ENCODE assay signal across 9 cellular contexts in genomic region chr17:77382966-77383612, GRCh38.
DNase-seq lines count a peak whose midpoint lies in the region; ATAC-seq and TF ChIP-seq lines count a peak whose summit lies in the region.
"Had no signal": no experiment of that assay in that cellular context is flagged by ENCODE, and none has a peak within 500 bp of the region (broad histone marks: within the 10 kb centered on the region; RNA-seq: fewer than 3 reads in every experiment).

No MANE protein-coding gene starts in this region.

- H3K27me3 Mint-ChIP-seq in activated CD4-positive, alpha-beta T cell treated with anti-CD3 and anti-CD28 coated beads, Interleukin-2, amount 10 ng/mL, durations not matched to agents 24 days and 14 days = no peaks in the 10 kb centered on the region
- no peaks in the 10 kb centered on the region for H3K27me3 Mint-ChIP-seq in activated CD4-positive, alpha-beta T cell treated with anti-CD3 and anti-CD28 coated beads for 36 hours
- no peaks in the 10 kb centered on the region for H3K27me3 Mint-ChIP-seq in activated CD8-positive, alpha-beta T cell treated with anti-CD3 and anti-CD28 coated beads for 36 hours

- H3K27me3 ChIP-seq in thymus (ENCODE audit: control insufficient read depth, insufficient read depth) = no peaks in the 10 kb centered on the region

- peak overlapping the region; percentile 61 for H3K4me3 Mint-ChIP-seq in activated CD4-positive, alpha-beta T cell treated with anti-CD3 and anti-CD28 coated beads, Interleukin-2, amount 10 ng/mL, durations not matched to agents 24 days and 14 days
- H3K4me3 Mint-ChIP-seq in activated CD4-positive, alpha-beta T cell treated with anti-CD3 and anti-CD28 coated beads for 36 hours = no peak overlapping the region
- no peak overlapping the region for H3K4me3 Mint-ChIP-seq in activated CD8-positive, alpha-beta T cell treated with anti-CD3 and anti-CD28 coated beads for 36 hours

- H3K36me3 ChIP-seq in thymus (ENCODE audit: control insufficient read depth, insufficient read depth) = peaks cover 11% of the 10 kb centered on the region

- 89% methylated on average over 8 of the region's 8 CpGs for WGBS in thymus

- CTCF ChIA-PET in activated CD4-positive, alpha-beta T cell treated with anti-CD3 and anti-CD28 coated beads for 36 hours (lab: Charles Lee) = no interaction called here
- CTCF ChIA-PET in activated CD8-positive, alpha-beta T cell treated with anti-CD3 and anti-CD28 coated beads for 36 hours (lab: Charles Lee) = interaction anchor here (0.6 to 2.8 kb wide), 3 partner anchors 17 to 90 kb away, joined by 3 to 13 read pairs (median 10); no protein-coding TSS in a partner anchor

- H3K4me1 ChIP-seq in thymus (ENCODE audit: control insufficient read depth, insufficient read depth, low read length) = peaks cover 66% of the 10 kb centered on the region

- H3K27ac Mint-ChIP-seq in activated CD4-positive, alpha-beta T cell treated with anti-CD3 and anti-CD28 coated beads, Interleukin-2, amount 10 ng/mL, durations not matched to agents 24 days and 14 days = peak overlapping the region; percentile 57
- no peak overlapping the region for H3K27ac Mint-ChIP-seq in activated CD4-positive, alpha-beta T cell treated with anti-CD3 and anti-CD28 coated beads for 36 hours
- peak overlapping the region; percentile 63 for H3K27ac Mint-ChIP-seq in activated CD8-positive, alpha-beta T cell treated with anti-CD3 and anti-CD28 coated beads for 36 hours

- intact Hi-C loops in activated CD4-positive, alpha-beta T cell treated with anti-CD3 and anti-CD28 coated beads, Interleukin-2, amount 10 ng/mL, durations not matched to agents 24 days and 14 days (cut with micrococcal nuclease) = no loop called here
- intact Hi-C loops in activated CD4-positive, alpha-beta T cell treated with anti-CD3 and anti-CD28 coated beads for 36 hours (cut with DNase I, micrococcal nuclease) = no loop called here
- intact Hi-C loops in activated CD8-positive, alpha-beta T cell treated with anti-CD3 and anti-CD28 coated beads for 36 hours (cut with micrococcal nuclease) = no loop called here

- no peaks in the 10 kb centered on the region for H3K9me3 ChIP-seq in thymus (ENCODE audit: control insufficient read depth)

- peak overlapping the region; percentile 18 for H3K4me3 ChIP-seq in thymus (ENCODE audit: low read length)

- H3K36me3 Mint-ChIP-seq in activated CD4-positive, alpha-beta T cell treated with anti-CD3 and anti-CD28 coated beads, Interleukin-2, amount 10 ng/mL, durations not matched to agents 24 days and 14 days (ENCODE audit: low read depth) = peaks cover 10% of the 10 kb centered on the region
- H3K36me3 Mint-ChIP-seq in activated CD4-positive, alpha-beta T cell treated with anti-CD3 and anti-CD28 coated beads for 36 hours (ENCODE audit: low read depth) = peaks cover 4% of the 10 kb centered on the region
- H3K36me3 Mint-ChIP-seq in activated CD8-positive, alpha-beta T cell treated with anti-CD3 and anti-CD28 coated beads for 36 hours (ENCODE audit: low read depth) = no peaks in the 10 kb centered on the region

- no peak for ATAC-seq in activated CD4-positive, alpha-beta T cell treated with anti-CD3 and anti-CD28 coated beads for 36 hours
- peak; percentile 5 for ATAC-seq in activated CD8-positive, alpha-beta T cell treated with anti-CD3 and anti-CD28 coated beads for 36 hours

- DNase-seq in activated CD4-positive, alpha-beta T cell treated with anti-CD3 and anti-CD28 coated beads, Interleukin-2, amount 10 ng/mL, durations not matched to agents 24 days and 14 days = no peak
- DNase-seq in activated CD4-positive, alpha-beta T cell treated with anti-CD3 and anti-CD28 coated beads for 36 hours = no peak
- DNase-seq in activated CD8-positive, alpha-beta T cell treated with anti-CD3 and anti-CD28 coated beads for 36 hours = no peak
- DNase-seq in kidney tubule cell (ENCODE audit: low spot score) = peak; percentile 46
- DNase-seq in GM10266 (ENCODE audit: extremely low spot score) = no peak
- DNase-seq in NCI-H226 = no peak
- no peak for DNase-seq in NCI-H1092 (lab: John Stamatoyannopoulos, UW)
- DNase-seq: NCI-H1930 had no signal

- POLR2A ChIA-PET in activated CD4-positive, alpha-beta T cell treated with anti-CD3 and anti-CD28 coated beads for 36 hours (lab: Charles Lee) = interaction anchor here (0.6 kb wide), 1 partner anchor 60 kb away, joined by 3 read pairs; no protein-coding TSS in a partner anchor
- POLR2A ChIA-PET in activated CD8-positive, alpha-beta T cell treated with anti-CD3 and anti-CD28 coated beads for 36 hours (lab: Charles Lee) = interaction anchor here (1.0 to 2.2 kb wide), 7 partner anchors 8 to 70 kb away, joined by 3 to 14 read pairs (median 5); no protein-coding TSS in a partner anchor

- H3K4me1 Mint-ChIP-seq in activated CD4-positive, alpha-beta T cell treated with anti-CD3 and anti-CD28 coated beads, Interleukin-2, amount 10 ng/mL, durations not matched to agents 24 days and 14 days = peaks cover 76% of the 10 kb centered on the region
- H3K4me1 Mint-ChIP-seq in activated CD4-positive, alpha-beta T cell treated with anti-CD3 and anti-CD28 coated beads for 36 hours = peaks cover 85% of the 10 kb centered on the region
- peaks cover 87% of the 10 kb centered on the region for H3K4me1 Mint-ChIP-seq in activated CD8-positive, alpha-beta T cell treated with anti-CD3 and anti-CD28 coated beads for 36 hours (ENCODE audit: low read depth)

- H3K9me3 Mint-ChIP-seq in activated CD4-positive, alpha-beta T cell treated with anti-CD3 and anti-CD28 coated beads, Interleukin-2, amount 10 ng/mL, durations not matched to agents 24 days and 14 days = no peaks in the 10 kb centered on the region
- no peaks in the 10 kb centered on the region for H3K9me3 Mint-ChIP-seq in activated CD4-positive, alpha-beta T cell treated with anti-CD3 and anti-CD28 coated beads for 36 hours (ENCODE audit: low read depth)
- H3K9me3 Mint-ChIP-seq in activated CD8-positive, alpha-beta T cell treated with anti-CD3 and anti-CD28 coated beads for 36 hours = no peaks in the 10 kb centered on the region

- no peak for TF ChIP-seq CTCF in activated CD8-positive, alpha-beta T cell treated with anti-CD3 and anti-CD28 coated beads for 36 hours (IDR thresholded peaks at IDR 0.05)
- no peak for TF ChIP-seq CTCF in GM10266 (IDR thresholded peaks at IDR 0.05; ENCODE audit: control insufficient read depth, insufficient read depth, low read depth, missing control alignments)

- H3K27ac ChIP-seq in thymus (ENCODE audit: low read depth) = peak overlapping the region; percentile 61
